39 cellular contexts compared by ENCODE assay signal in the genomic region with DNA sequence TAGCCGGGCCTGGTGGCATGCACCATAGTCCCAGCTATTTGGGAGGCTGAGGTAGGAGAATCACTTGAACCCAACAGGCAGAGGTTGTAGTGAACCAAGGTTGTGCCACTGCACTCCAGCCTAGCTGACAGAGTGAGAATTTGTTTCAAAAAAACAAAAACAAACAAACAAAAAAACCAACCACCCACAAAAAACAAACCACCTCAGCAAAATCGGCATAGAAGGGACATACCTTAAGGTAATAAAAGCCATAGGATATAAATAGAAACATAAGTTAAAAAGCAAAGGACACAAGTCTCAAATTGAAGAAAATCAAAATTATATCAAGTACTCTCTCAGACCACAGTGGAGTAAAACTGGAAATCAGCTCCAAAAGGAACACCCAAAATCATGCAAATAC. TPM values are rescaled to one million over a fixed set of nuclear protein-coding genes. Genes with fewer than 3 reads are reported as not detected.
"Had no signal": no experiment of that assay in that cellular context is flagged by ENCODE, and none has a peak within 500 bp of the region (broad histone marks: within the 10 kb centered on the region; RNA-seq: fewer than 3 reads in every experiment).

No MANE protein-coding gene starts in this region.

- H3K4me1 Mint-ChIP-seq: activated B cell treated with CpG ODN at 0.5 μM for 24 hours; activated CD4-positive, alpha-beta T cell treated with anti-CD3 and anti-CD28 coated beads, Interleukin-2, amount 10 ng/mL, durations not matched to agents 24 days and 14 days; activated naive CD8-positive, alpha-beta T cell treated with anti-CD3 and anti-CD28 coated beads for 36 hours; activated T-helper 17 cell treated with anti-CD3 and anti-CD28 coated beads, Interleukin-2, amount 50 U/mL, for 72 hours had no signal

- H3K27ac Mint-ChIP-seq: activated B cell treated with CpG ODN at 0.5 μM for 24 hours; activated CD4-positive, alpha-beta memory T cell treated with anti-CD3 and anti-CD28 coated beads for 36 hours; activated CD4-positive, alpha-beta T cell treated with anti-CD3 and anti-CD28 coated beads, Interleukin-2, amount 10 ng/mL, durations not matched to agents 24 days and 14 days; activated CD8-positive, alpha-beta T cell treated with anti-CD3 and anti-CD28 coated beads for 36 hours; activated naive CD4-positive, alpha-beta T cell treated with anti-CD3 and anti-CD28 coated beads for 36 hours; activated naive CD4-positive, alpha-beta T cell treated with anti-CD3 and anti-CD28 coated beads, Interleukin-2, amount 50 U/mL, for 72 hours; activated naive CD8-positive, alpha-beta T cell treated with anti-CD3 and anti-CD28 coated beads for 36 hours; activated T-cell treated with anti-CD3 and anti-CD28 coated beads, Interleukin-2, amount 50 U/mL, for 72 hours; activated T-helper 1 cell treated with anti-CD3 and anti-CD28 coated beads, Interleukin-12 subunit alpha, Interleukin-12 subunit beta, Interleukin-2, Interleukin-4 antibody, amounts not matched to agents 30 ng/mL and 10 ng/mL and 1 ng/mL, durations not matched to agents 14 hours and 24 hours and 36 hours; activated T-helper 17 cell treated with anti-CD3 and anti-CD28 coated beads, Interleukin-2, amount 50 U/mL, for 72 hours; T-helper 1 cell treated with Interleukin-12 subunit alpha and Interleukin-12 subunit beta and Interleukin-4 antibody, amounts not matched to agents 30 μg/mL and 1 μg/mL, for 36 hours; T-helper 2 cell treated with Interferon-gamma antibody and Interleukin-4, amounts not matched to agents 5 μg/mL and 100 μg/mL, for 36 hours had no signal

- H3K4me3 Mint-ChIP-seq: activated B cell treated with CpG ODN at 0.5 μM for 24 hours; activated CD4-positive, alpha-beta memory T cell treated with anti-CD3 and anti-CD28 coated beads for 36 hours; activated CD4-positive, alpha-beta T cell treated with anti-CD3 and anti-CD28 coated beads, Interleukin-2, amount 10 ng/mL, durations not matched to agents 24 days and 14 days; activated CD8-positive, alpha-beta T cell treated with anti-CD3 and anti-CD28 coated beads for 36 hours; activated naive CD4-positive, alpha-beta T cell treated with anti-CD3 and anti-CD28 coated beads for 36 hours; activated naive CD8-positive, alpha-beta T cell treated with anti-CD3 and anti-CD28 coated beads for 36 hours; activated T-cell treated with anti-CD3 and anti-CD28 coated beads, Interleukin-2, amount 50 U/mL, for 4 hours; activated T-cell treated with anti-CD3 and anti-CD28 coated beads, Interleukin-2, amount 50 U/mL, for 72 hours; activated T-helper 1 cell treated with anti-CD3 and anti-CD28 coated beads, Interleukin-12 subunit alpha, Interleukin-12 subunit beta, Interleukin-2, Interleukin-4 antibody, amounts not matched to agents 30 ng/mL and 10 ng/mL and 1 ng/mL, durations not matched to agents 14 hours and 24 hours and 36 hours; activated T-helper 17 cell treated with anti-CD3 and anti-CD28 coated beads, Interleukin-2, amount 50 U/mL, for 72 hours; T-helper 1 cell treated with Interleukin-12 subunit alpha and Interleukin-12 subunit beta and Interleukin-4 antibody, amounts not matched to agents 30 μg/mL and 1 μg/mL, for 36 hours; T-helper 2 cell treated with Interferon-gamma antibody and Interleukin-4, amounts not matched to agents 5 μg/mL and 100 μg/mL, for 36 hours had no signal

- H3K9me3 ChIP-seq: adrenal gland, body of pancreas, breast epithelium had no signal

- H3K36me3 ChIP-seq: adrenal gland, brain microvascular endothelial cell, breast epithelium had no signal

- H3K4me1 ChIP-seq: adrenal gland, body of pancreas, breast epithelium had no signal

- H3K27me3 ChIP-seq: adrenal gland, body of pancreas, brain microvascular endothelial cell, breast epithelium had no signal

- FAIRE-seq: astrocyte, TTC549 had no signal

- H3K36me3 Mint-ChIP-seq: activated CD4-positive, alpha-beta memory T cell treated with anti-CD3 and anti-CD28 coated beads for 36 hours; activated naive CD4-positive, alpha-beta T cell treated with anti-CD3 and anti-CD28 coated beads, Interleukin-2, amount 50 U/mL, for 72 hours; activated naive CD8-positive, alpha-beta T cell treated with anti-CD3 and anti-CD28 coated beads for 36 hours had no signal

- DNase-seq: activated B cell treated with CpG ODN at 0.5 μM for 24 hours; activated CD4-positive, alpha-beta memory T cell treated with anti-CD3 and anti-CD28 coated beads for 36 hours; activated CD4-positive, alpha-beta T cell treated with anti-CD3 and anti-CD28 coated beads for 4 hours; activated CD4-positive, alpha-beta T cell treated with anti-CD3 and anti-CD28 coated beads, Interleukin-2, amount 10 ng/mL, durations not matched to agents 24 days and 14 days; activated CD4-positive, alpha-beta T cell treated with anti-CD3 and anti-CD28 coated beads, Interleukin-2, amount 50 U/mL, for 1 hour; activated CD4-positive, alpha-beta T cell treated with anti-CD3 and anti-CD28 coated beads, Interleukin-2, amount 50 U/mL, for 4 hours; activated CD4-positive, CD25-positive, alpha-beta regulatory T cell treated with anti-CD3 and anti-CD28 coated beads, Interleukin-2, amount 50 U/mL, for 72 hours; activated CD8-positive, alpha-beta memory T cell treated with anti-CD3 and anti-CD28 coated beads, Interleukin-2, amount 50 U/mL, for 4 hours; activated CD8-positive, alpha-beta T cell treated with anti-CD3 and anti-CD28 coated beads for 36 hours; activated effector memory CD4-positive, alpha-beta T cell treated with anti-CD3 and anti-CD28 coated beads, Interleukin-2, amount 50 U/mL, for 16 hours; activated gamma-delta T cell treated with Interleukin-2 at 50 U/mL for 16 hours; activated naive CD4-positive, alpha-beta T cell; activated naive CD4-positive, alpha-beta T cell treated with anti-CD3 and anti-CD28 coated beads for 36 hours; activated naive CD4-positive, alpha-beta T cell treated with anti-CD3 and anti-CD28 coated beads, Interleukin-2, amount 50 U/mL, for 16 hours; activated naive CD8-positive, alpha-beta T cell treated with anti-CD3 and anti-CD28 coated beads for 36 hours; activated T-cell treated with anti-CD3 and anti-CD28 coated beads for 4 hours; activated T-cell treated with anti-CD3 and anti-CD28 coated beads, Interleukin-2, amount 50 U/mL, for 1 hour; activated T-cell treated with anti-CD3 and anti-CD28 coated beads, Interleukin-2, amount 50 U/mL, for 4 hours; activated T-cell treated with anti-CD3 and anti-CD28 coated beads, Interleukin-2, amount 50 U/mL, for 72 hours; adrenal gland; amniotic stem cell; aorta; body of pancreas; brain microvascular endothelial cell; central memory CD4-positive, alpha-beta T cell; T-helper 2 cell; T-helper 9 cell had no signal

- H3K4me3 ChIP-seq: adrenal gland, body of pancreas, breast epithelium had no signal

- H3K9me3 Mint-ChIP-seq: activated CD4-positive, alpha-beta memory T cell treated with anti-CD3 and anti-CD28 coated beads for 36 hours; activated CD8-positive, alpha-beta T cell treated with anti-CD3 and anti-CD28 coated beads for 36 hours; activated naive CD4-positive, alpha-beta T cell treated with anti-CD3 and anti-CD28 coated beads for 36 hours; activated naive CD4-positive, alpha-beta T cell treated with anti-CD3 and anti-CD28 coated beads, Interleukin-2, amount 50 U/mL, for 72 hours; activated naive CD8-positive, alpha-beta T cell treated with anti-CD3 and anti-CD28 coated beads for 36 hours; activated T-cell treated with anti-CD3 and anti-CD28 coated beads, Interleukin-2, amount 50 U/mL, for 4 hours; activated T-cell treated with anti-CD3 and anti-CD28 coated beads, Interleukin-2, amount 50 U/mL, for 72 hours; activated T-helper 1 cell treated with anti-CD3 and anti-CD28 coated beads, Interleukin-12 subunit alpha, Interleukin-12 subunit beta, Interleukin-2, Interleukin-4 antibody, amounts not matched to agents 30 ng/mL and 10 ng/mL and 1 ng/mL, durations not matched to agents 14 hours and 24 hours and 36 hours; activated T-helper 17 cell treated with anti-CD3 and anti-CD28 coated beads, Interleukin-2, amount 50 U/mL, for 72 hours; T-helper 1 cell treated with Interleukin-12 subunit alpha and Interleukin-12 subunit beta and Interleukin-4 antibody, amounts not matched to agents 30 μg/mL and 1 μg/mL, for 36 hours; T-helper 2 cell treated with Interferon-gamma antibody and Interleukin-4, amounts not matched to agents 5 μg/mL and 100 μg/mL, for 36 hours had no signal

- H3K27ac ChIP-seq: adrenal gland, body of pancreas, brain microvascular endothelial cell, breast epithelium, VCaP had no signal

- ATAC-seq: activated CD8-positive, alpha-beta T cell treated with anti-CD3 and anti-CD28 coated beads for 36 hours; activated naive CD4-positive, alpha-beta T cell treated with anti-CD3 and anti-CD28 coated beads, Interleukin-2, amount 50 U/mL, for 72 hours; activated T-cell treated with anti-CD3 and anti-CD28 coated beads, Interleukin-2, amount 50 U/mL, for 4 hours; activated T-cell treated with anti-CD3 and anti-CD28 coated beads, Interleukin-2, amount 50 U/mL, for 72 hours; activated T-helper 17 cell treated with anti-CD3 and anti-CD28 coated beads, Interleukin-2, amount 50 U/mL, for 72 hours; body of pancreas had no signal

RNA-seq across cellular contexts. Expression of gene PIWIL3, which starts 33.2 kb away (rescaled TPM):
- total RNA-seq: activated B cell treated with CpG ODN at 0.5 μM for 24 hours; activated CD4-positive, alpha-beta memory T cell treated with anti-CD3 and anti-CD28 coated beads for 36 hours; activated CD4-positive, alpha-beta T cell treated with anti-CD3 and anti-CD28 coated beads, Interleukin-2, amount 10 ng/mL, durations not matched to agents 24 days and 14 days; activated CD8-positive, alpha-beta memory T cell treated with anti-CD3 and anti-CD28 coated beads for 36 hours; activated CD8-positive, alpha-beta T cell treated with anti-CD3 and anti-CD28 coated beads for 36 hours; activated naive CD4-positive, alpha-beta T cell treated with anti-CD3 and anti-CD28 coated beads for 36 hours; activated naive CD4-positive, alpha-beta T cell treated with anti-CD3 and anti-CD28 coated beads, Interleukin-2, amount 50 U/mL, for 72 hours; activated naive CD8-positive, alpha-beta T cell treated with anti-CD3 and anti-CD28 coated beads for 36 hours; activated T-cell treated with anti-CD3 and anti-CD28 coated beads, Interleukin-2, amount 50 U/mL, for 4 hours; activated T-cell treated with anti-CD3 and anti-CD28 coated beads, Interleukin-2, amount 50 U/mL, for 72 hours; activated T-helper 1 cell treated with anti-CD3 and anti-CD28 coated beads, Interleukin-12 subunit alpha, Interleukin-12 subunit beta, Interleukin-2, Interleukin-4 antibody, amounts not matched to agents 30 ng/mL and 10 ng/mL and 1 ng/mL, durations not matched to agents 14 hours and 24 hours and 36 hours; activated T-helper 17 cell treated with anti-CD3 and anti-CD28 coated beads, Interleukin-2, amount 50 U/mL, for 72 hours; adrenal gland; aorta; astrocyte; body of pancreas; breast epithelium; cardiac septum; cerebellum had no signal
- polyA plus RNA-seq: adrenal gland, aorta had no signal
